8 cellular contexts compared by ENCODE assay signal in the genomic region with DNA sequence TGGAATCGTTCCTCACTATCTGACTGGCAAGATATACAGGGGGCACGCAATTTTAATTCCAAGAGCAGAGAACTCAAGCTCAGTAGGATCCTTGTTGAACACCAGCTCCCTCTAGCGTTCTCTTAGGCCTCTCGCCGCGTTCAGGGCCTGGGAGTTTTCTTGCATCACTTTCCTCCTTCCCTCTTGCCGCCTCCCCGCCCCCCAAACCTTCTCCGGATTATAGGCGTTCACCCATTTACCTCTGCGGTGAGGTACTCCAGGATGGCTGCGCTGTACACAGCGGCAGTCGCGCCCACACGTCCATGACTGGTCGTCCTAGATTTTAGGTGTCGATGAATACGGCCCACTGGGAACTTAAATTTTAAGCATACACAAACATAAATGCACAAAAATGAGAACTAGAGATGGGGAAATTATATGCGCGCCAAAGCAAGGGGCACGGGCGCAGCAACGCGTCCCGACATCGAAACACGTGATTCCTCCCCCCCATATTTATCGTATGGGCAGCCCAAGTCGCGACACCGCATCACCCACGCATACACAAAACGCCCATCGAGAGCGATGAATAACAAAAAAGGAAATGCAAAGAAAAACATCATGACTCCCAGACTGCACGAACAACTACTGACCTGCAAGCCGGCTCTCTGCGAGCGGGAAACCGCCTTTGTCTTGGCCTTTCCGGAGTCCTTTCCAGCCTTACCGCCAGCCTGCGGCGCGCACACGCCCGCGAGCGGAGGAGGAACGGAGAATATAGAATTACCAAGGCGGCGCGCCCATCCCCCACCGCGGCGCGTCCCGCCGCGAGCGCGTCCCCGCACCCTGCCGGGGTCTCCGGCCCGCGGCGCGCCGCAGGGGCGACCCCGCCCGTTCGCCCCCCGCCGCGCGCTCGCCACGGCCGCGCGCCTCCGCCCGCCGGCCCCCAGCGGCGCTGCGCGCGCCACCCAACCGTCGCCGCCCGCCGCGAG. TPM values are rescaled to one million over a fixed set of nuclear protein-coding genes. Genes with fewer than 3 reads are reported as not detected.
DNase-seq lines count a peak whose midpoint lies in the region; ATAC-seq and TF ChIP-seq lines count a peak whose summit lies in the region.

No MANE protein-coding gene starts in this region.

- peaks cover 31% of the 10 kb centered on the region for H3K4me1 Mint-ChIP-seq in activated B cell treated with CpG ODN at 0.5 μM for 24 hours
- peaks cover 31% of the 10 kb centered on the region for H3K4me1 Mint-ChIP-seq in central memory CD8-positive, alpha-beta T cell

- CTCF ChIA-PET in activated B cell treated with CpG ODN at 0.5 μM for 24 hours (lab: Charles Lee) = interaction anchor here (0.7 to 3.5 kb wide), 12 partner anchors 10 to 386 kb away, joined by 3 to 31 read pairs (median 5); a partner anchor contains a TSS

- ATAC-seq in GM18907 (IDR thresholded peaks at IDR 0.05; ENCODE audit: unreplicated experiment) (peak; percentile 34), HG03175 (IDR thresholded peaks at IDR 0.05; ENCODE audit: unreplicated experiment) (peak; percentile 27), activated B cell treated with CpG ODN at 0.5 μM for 24 hours (ENCODE audit: low read depth) (peak; percentile 32)
- ATAC-seq in central memory CD8-positive, alpha-beta T cell (replicated peaks; ENCODE audit: extremely low read depth, poor library complexity, severe bottlenecking) = peak; percentile 21

- H3K9me3 Mint-ChIP-seq in activated B cell treated with CpG ODN at 0.5 μM for 24 hours = no peaks in the 10 kb centered on the region
- H3K9me3 Mint-ChIP-seq in central memory CD8-positive, alpha-beta T cell = no peaks in the 10 kb centered on the region

- no peak overlapping the region for H3K27ac Mint-ChIP-seq in activated B cell treated with CpG ODN at 0.5 μM for 24 hours
- no peak overlapping the region for H3K27ac Mint-ChIP-seq in central memory CD8-positive, alpha-beta T cell (ENCODE audit: low read depth)

- H3K36me3 Mint-ChIP-seq in activated B cell treated with CpG ODN at 0.5 μM for 24 hours (ENCODE audit: low read depth) = peaks cover 21% of the 10 kb centered on the region
- peaks cover 17% of the 10 kb centered on the region for H3K36me3 Mint-ChIP-seq in central memory CD8-positive, alpha-beta T cell (ENCODE audit: insufficient read depth)

- no peak for TF ChIP-seq CTCF in activated B cell treated with CpG ODN at 0.5 μM for 24 hours (IDR thresholded peaks at IDR 0.05)

- intact Hi-C loops in activated B cell treated with CpG ODN at 0.5 μM for 24 hours (cut with micrococcal nuclease) = loop anchor here (1.0 to 5.0 kb wide), 10 partner anchors 55 to 1807 kb away; a partner anchor contains a TSS

- no peak overlapping the region for H3K4me3 Mint-ChIP-seq in activated B cell treated with CpG ODN at 0.5 μM for 24 hours
- H3K4me3 Mint-ChIP-seq in central memory CD8-positive, alpha-beta T cell = no peak overlapping the region

- POLR2A ChIA-PET in activated B cell treated with CpG ODN at 0.5 μM for 24 hours (lab: Charles Lee) = interaction anchor here (1.0 to 3.7 kb wide), 15 partner anchors 27 to 1689 kb away, joined by 3 to 57 read pairs (median 7); a partner anchor contains a TSS

- H3K27me3 Mint-ChIP-seq in activated B cell treated with CpG ODN at 0.5 μM for 24 hours = no peaks in the 10 kb centered on the region
- no peaks in the 10 kb centered on the region for H3K27me3 Mint-ChIP-seq in central memory CD8-positive, alpha-beta T cell

- DNase-seq in AG08396 (ENCODE audit: low spot score) (peak; percentile 88), NCI-H2227 treated with DMSO at 0.1 percent for 48 hours (lab: John Stamatoyannopoulos, UW) (peak; percentile 88), activated B cell treated with CpG ODN at 0.5 μM for 24 hours (peak; percentile 69), islet precursor cell (peak; percentile 96)
- peak; percentile 71 to 79 for DNase-seq in central memory CD8-positive, alpha-beta T cell (ENCODE audit: low spot score in 2 of 2)
- peak; percentile 82 to 92 for DNase-seq in stimulated activated CD4-positive, alpha-beta T cell treated with anti-CD3 and anti-CD28 coated beads, Interleukin-12 subunit alpha, Interleukin-12 subunit beta, amount 100 ng/mL, for 24 hours (ENCODE audit: low read depth in 2 of 2)

RNA-seq across cellular contexts. Expression of a gene that starts 0.8 kb away (rescaled TPM):
- total RNA-seq in activated B cell treated with CpG ODN at 0.5 μM for 24 hours = 122 and 131 TPM in 2 replicates

RNA-seq across cellular contexts. Expression of a gene that starts 2.9 kb away (rescaled TPM):
- total RNA-seq in activated B cell treated with CpG ODN at 0.5 μM for 24 hours = 44.7 and 48.8 TPM in 2 replicates

RNA-seq across cellular contexts. Expression of a gene that starts 55.1 kb away (rescaled TPM):
- total RNA-seq in activated B cell treated with CpG ODN at 0.5 μM for 24 hours = 21.9 and 23.8 TPM in 2 replicates

Comparison
In these comparisons a context has a peak if more than half of its experiments do, and no peak if none do; other contexts are left out.
1. Peak in every context shown above with its lines: DNase-seq and ATAC-seq.